7 cellular contexts compared by ENCODE assay signal in genomic region chr10:34148258-34148657, GRCh38.
"Had no signal": no experiment of that assay in that cellular context is flagged by ENCODE, and none has a peak within 500 bp of the region (broad histone marks: within the 10 kb centered on the region; RNA-seq: fewer than 3 reads in every experiment).

No MANE protein-coding gene starts in this region.

- ATAC-seq: GM12878 had no signal

- DNase-seq: GDM1, GF-D8 had no signal

- H3K4me3 ChIP-seq: GM12878 had no signal

- FAIRE-seq: GM12878, GM12891, GM12892, GM18507, GM19239 had no signal
